ENCODE assay signal across 1 cellular context in the genomic region with DNA sequence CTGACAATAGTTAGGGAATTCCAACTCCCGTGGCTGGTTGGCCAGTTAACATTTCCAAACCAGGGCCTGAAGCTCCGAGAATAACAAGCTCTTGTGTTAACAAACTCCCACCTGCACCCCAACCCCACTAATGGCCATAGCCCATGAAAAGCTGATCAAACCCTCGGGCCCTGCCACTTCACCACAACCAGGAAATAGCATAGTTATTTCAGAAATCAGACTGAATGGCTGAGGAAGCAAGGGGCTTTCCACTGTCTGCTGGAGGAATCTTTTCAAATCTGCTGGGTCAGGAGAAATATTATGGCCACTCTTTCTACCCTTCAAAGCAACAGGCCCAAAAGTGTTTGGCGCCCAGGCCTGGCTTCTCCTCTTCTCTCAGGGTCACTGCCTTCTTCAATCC.
TF ChIP-seq lines count a peak whose summit lies in the region.

No MANE protein-coding gene starts in this region.

TF ChIP-seq in GM12878, 131 proteins besides CTCF, POLR2A, EP300 and RAD21 (continued from another document and continues in another):
- no peak for TF ChIP-seq BCLAF1 (IDR thresholded peaks at IDR 0.05)
- no peak for TF ChIP-seq SMAD1 (IDR thresholded peaks at IDR 0.05; ENCODE audit: low read depth, partially characterized antibody)
- no peak for TF ChIP-seq SIX5 (IDR thresholded peaks at IDR 0.05; ENCODE audit: low read depth, low read length, severe bottlenecking)
- TF ChIP-seq MTA3 (IDR thresholded peaks at IDR 0.05; ENCODE audit: borderline replicate concordance, low read length) = peak; percentile 50; the same call in 1 of the 2 replicates
- TF ChIP-seq JUND (IDR thresholded peaks at IDR 0.05; ENCODE audit: low read depth, low read length) = no peak
- TF ChIP-seq E2F8 (IDR thresholded peaks at IDR 0.05; ENCODE audit: low read depth, partially characterized antibody) = no peak
- peak; percentile 57; the same call in 1 of the 2 replicates for TF ChIP-seq CBX5 (IDR thresholded peaks at IDR 0.05; ENCODE audit: low read depth)
- no peak for TF ChIP-seq SREBF2 (IDR thresholded peaks at IDR 0.05; ENCODE audit: low read length)
- no peak for TF ChIP-seq SIN3A (IDR thresholded peaks at IDR 0.05; ENCODE audit: low read depth, low read length)
- no peak for TF ChIP-seq CHD1 (IDR thresholded peaks at IDR 0.05; ENCODE audit: low read depth, low read length)
- TF ChIP-seq ZNF207 (IDR thresholded peaks at IDR 0.05; ENCODE audit: borderline replicate concordance) = no peak
- TF ChIP-seq CUX1 (IDR thresholded peaks at IDR 0.05; ENCODE audit: insufficient replicate concordance, low read depth, low read length) = no peak
- TF ChIP-seq, protein P1, sequence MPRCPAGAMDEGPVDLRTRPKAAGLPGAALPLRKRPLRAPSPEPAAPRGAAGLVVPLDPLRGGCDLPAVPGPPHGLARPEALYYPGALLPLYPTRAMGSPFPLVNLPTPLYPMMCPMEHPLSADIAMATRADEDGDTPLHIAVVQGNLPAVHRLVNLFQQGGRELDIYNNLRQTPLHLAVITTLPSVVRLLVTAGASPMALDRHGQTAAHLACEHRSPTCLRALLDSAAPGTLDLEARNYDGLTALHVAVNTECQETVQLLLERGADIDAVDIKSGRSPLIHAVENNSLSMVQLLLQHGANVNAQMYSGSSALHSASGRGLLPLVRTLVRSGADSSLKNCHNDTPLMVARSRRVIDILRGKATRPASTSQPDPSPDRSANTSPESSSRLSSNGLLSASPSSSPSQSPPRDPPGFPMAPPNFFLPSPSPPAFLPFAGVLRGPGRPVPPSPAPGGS (IDR thresholded peaks at IDR 0.05; ENCODE audit: borderline replicate concordance, insufficient read depth, low read depth, low read length, poor library complexity, severe bottlenecking) = peak; percentile 52
- TF ChIP-seq STAT3 (IDR thresholded peaks at IDR 0.05; ENCODE audit: low read depth, low read length) = no peak
- no peak for TF ChIP-seq FOXK2 (IDR thresholded peaks at IDR 0.05)
- TF ChIP-seq IKZF2 (IDR thresholded peaks at IDR 0.05) = peak in 1 of 2 experiments; percentile 50; a peak in 2 of 4 replicates
- 0 out of 2 replicates have a peak, but pooled peaks have one; percentile 53 for TF ChIP-seq MEF2A (IDR thresholded peaks at IDR 0.05; ENCODE audit: insufficient read depth, low read depth, low read length)
- TF ChIP-seq SPI1 (IDR thresholded peaks at IDR 0.05; ENCODE audit: borderline replicate concordance, insufficient read depth, low read depth, low read length) = no peak
- TF ChIP-seq GABPA (IDR thresholded peaks at IDR 0.05; ENCODE audit: low read depth) = no peak
- no peak for TF ChIP-seq HCFC1 (IDR thresholded peaks at IDR 0.05; ENCODE audit: low read length)
- TF ChIP-seq, protein P2, sequence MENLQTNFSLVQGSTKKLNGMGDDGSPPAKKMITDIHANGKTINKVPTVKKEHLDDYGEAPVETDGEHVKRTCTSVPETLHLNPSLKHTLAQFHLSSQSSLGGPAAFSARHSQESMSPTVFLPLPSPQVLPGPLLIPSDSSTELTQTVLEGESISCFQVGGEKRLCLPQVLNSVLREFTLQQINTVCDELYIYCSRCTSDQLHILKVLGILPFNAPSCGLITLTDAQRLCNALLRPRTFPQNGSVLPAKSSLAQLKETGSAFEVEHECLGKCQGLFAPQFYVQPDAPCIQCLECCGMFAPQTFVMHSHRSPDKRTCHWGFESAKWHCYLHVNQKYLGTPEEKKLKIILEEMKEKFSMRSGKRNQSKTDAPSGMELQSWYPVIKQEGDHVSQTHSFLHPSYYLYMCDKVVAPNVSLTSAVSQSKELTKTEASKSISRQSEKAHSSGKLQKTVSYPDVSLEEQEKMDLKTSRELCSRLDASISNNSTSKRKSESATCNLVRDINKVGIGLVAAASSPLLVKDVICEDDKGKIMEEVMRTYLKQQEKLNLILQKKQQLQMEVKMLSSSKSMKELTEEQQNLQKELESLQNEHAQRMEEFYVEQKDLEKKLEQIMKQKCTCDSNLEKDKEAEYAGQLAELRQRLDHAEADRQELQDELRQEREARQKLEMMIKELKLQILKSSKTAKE (IDR thresholded peaks at IDR 0.05; ENCODE audit: low read depth, poor library complexity, severe bottlenecking) = peak; percentile 57
- no peak for TF ChIP-seq BACH1 (IDR thresholded peaks at IDR 0.05; ENCODE audit: borderline replicate concordance)
- peak; percentile 68; the same call in 1 of the 2 replicates for TF ChIP-seq CBFB (IDR thresholded peaks at IDR 0.05; ENCODE audit: low read depth)
- TF ChIP-seq, protein P3, sequence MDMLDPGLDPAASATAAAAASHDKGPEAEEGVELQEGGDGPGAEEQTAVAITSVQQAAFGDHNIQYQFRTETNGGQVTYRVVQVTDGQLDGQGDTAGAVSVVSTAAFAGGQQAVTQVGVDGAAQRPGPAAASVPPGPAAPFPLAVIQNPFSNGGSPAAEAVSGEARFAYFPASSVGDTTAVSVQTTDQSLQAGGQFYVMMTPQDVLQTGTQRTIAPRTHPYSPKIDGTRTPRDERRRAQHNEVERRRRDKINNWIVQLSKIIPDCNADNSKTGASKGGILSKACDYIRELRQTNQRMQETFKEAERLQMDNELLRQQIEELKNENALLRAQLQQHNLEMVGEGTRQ (IDR thresholded peaks at IDR 0.05; ENCODE audit: borderline replicate concordance, low read depth, low read length) = no peak
- TF ChIP-seq, protein P4, sequence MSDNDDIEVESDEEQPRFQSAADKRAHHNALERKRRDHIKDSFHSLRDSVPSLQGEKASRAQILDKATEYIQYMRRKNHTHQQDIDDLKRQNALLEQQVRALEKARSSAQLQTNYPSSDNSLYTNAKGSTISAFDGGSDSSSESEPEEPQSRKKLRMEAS (IDR thresholded peaks at IDR 0.05; ENCODE audit: low read depth, low read length) = no peak
- TF ChIP-seq CEBPB (IDR thresholded peaks at IDR 0.05; ENCODE audit: borderline replicate concordance in 1 of 2, low read depth in 2 of 2, low read length in 2 of 2) = no peak
- 0 out of 2 replicates have a peak, but pooled peaks have one; percentile 39 for TF ChIP-seq TCF3 (IDR thresholded peaks at IDR 0.05; ENCODE audit: borderline replicate concordance, insufficient read depth, low read depth, low read length)
- no peak for TF ChIP-seq SRF (IDR thresholded peaks at IDR 0.05; ENCODE audit: low read depth in 2 of 2, low read length in 2 of 2)
- no peak for TF ChIP-seq SP1 (IDR thresholded peaks at IDR 0.05; ENCODE audit: low read depth, low read length)
- TF ChIP-seq ZNF384 (IDR thresholded peaks at IDR 0.05; ENCODE audit: borderline replicate concordance, low read depth, low read length) = no peak
- no peak for TF ChIP-seq PRDM15 (CRISPR knock-in tag; IDR thresholded peaks at IDR 0.05)
- no peak for TF ChIP-seq RAD51 (IDR thresholded peaks at IDR 0.05)
- TF ChIP-seq HDGF (IDR thresholded peaks at IDR 0.05) = no peak
- TF ChIP-seq, protein P5, sequence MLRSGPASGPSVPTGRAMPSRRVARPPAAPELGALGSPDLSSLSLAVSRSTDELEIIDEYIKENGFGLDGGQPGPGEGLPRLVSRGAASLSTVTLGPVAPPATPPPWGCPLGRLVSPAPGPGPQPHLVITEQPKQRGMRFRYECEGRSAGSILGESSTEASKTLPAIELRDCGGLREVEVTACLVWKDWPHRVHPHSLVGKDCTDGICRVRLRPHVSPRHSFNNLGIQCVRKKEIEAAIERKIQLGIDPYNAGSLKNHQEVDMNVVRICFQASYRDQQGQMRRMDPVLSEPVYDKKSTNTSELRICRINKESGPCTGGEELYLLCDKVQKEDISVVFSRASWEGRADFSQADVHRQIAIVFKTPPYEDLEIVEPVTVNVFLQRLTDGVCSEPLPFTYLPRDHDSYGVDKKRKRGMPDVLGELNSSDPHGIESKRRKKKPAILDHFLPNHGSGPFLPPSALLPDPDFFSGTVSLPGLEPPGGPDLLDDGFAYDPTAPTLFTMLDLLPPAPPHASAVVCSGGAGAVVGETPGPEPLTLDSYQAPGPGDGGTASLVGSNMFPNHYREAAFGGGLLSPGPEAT (IDR thresholded peaks at IDR 0.05; ENCODE audit: low read depth) = peak; percentile 85
- no peak; the same call in 1 of the 2 replicates for TF ChIP-seq TBL1XR1 (IDR thresholded peaks at IDR 0.05; ENCODE audit: low read depth, low read length)
